1 cellular context compared by ENCODE assay signal in genomic region chr1:99481391-99481996, GRCh38.
TF ChIP-seq lines count a peak whose summit lies in the region.

No MANE protein-coding gene starts in this region.

TF ChIP-seq in WTC11, 78 proteins besides CTCF, POLR2A, EP300 and RAD21 (continued from another document):
- TF ChIP-seq AR (CRISPR knock-in tag; IDR thresholded peaks at IDR 0.05), result no peak
